ENCODE assay signal across 8 cellular contexts in genomic region chr10:119542357-119542989, GRCh38. TPM values are rescaled to one million over a fixed set of nuclear protein-coding genes. Genes with fewer than 3 reads are reported as not detected.
A peak's percentile ranks its signal among the peaks of the same experiment; 100 is the strongest.
DNase-seq lines count a peak whose midpoint lies in the region; ATAC-seq and TF ChIP-seq lines count a peak whose summit lies in the region.

Gene RGS10 (minus strand): TSS chr10:119542719. CDS start chr10:119542638, 81 bp downstream.

- 0 out of 2 replicates have a peak, but pooled peaks cover 7% of the 10 kb centered on the region for H4K20me1 ChIP-seq in Karpas-422 (ENCODE audit: insufficient read depth, low read depth, low read length)

- DNase-seq in GDM1 (lab: John Stamatoyannopoulos, UW) (peak; percentile 86), Karpas-422 (peak; percentile 96), UCSD-AML1 (lab: John Stamatoyannopoulos, UW; ENCODE audit: unreplicated experiment) (peak; percentile 89), breast epithelium (ENCODE audit: low spot score in 2 of 2) (peak in 1 of 2 donors; percentile 52), kidney epithelial cell (ENCODE audit: low read depth) (no peak), NCI-H1436 treated with DMSO at 0.1 percent for 48 hours (lab: John Stamatoyannopoulos, UW) (no peak)
- peak; percentile 70 to 76 for DNase-seq in stimulated activated CD4-positive, alpha-beta T cell treated with anti-CD3 and anti-CD28 coated beads, Interleukin-1b, Interleukin-23, amount 100 ng/mL, for 1 hour (ENCODE audit: low read depth in 2 of 2)

- no peak for TF ChIP-seq POLR2A in breast epithelium (IDR thresholded peaks at IDR 0.05)

- H3K4me1 ChIP-seq in Karpas-422 (ENCODE audit: low read length) (peaks cover 61% of the 10 kb centered on the region), breast epithelium (no peaks in the 10 kb centered on the region)

- H3K9ac ChIP-seq in Karpas-422 (ENCODE audit: low read length), result peak within 1 kb of the TSS; percentile 78

- intact Hi-C loops in breast epithelium (cut with DNase I; ENCODE audit: low total_unique reads), result no loop called here

- H3K9me3 ChIP-seq in Karpas-422 (ENCODE audit: low read length), result no peaks in the 10 kb centered on the region
- H3K9me3 ChIP-seq in breast epithelium, result no peaks in the 10 kb centered on the region

- H3K4me3 ChIP-seq in Karpas-422 (ENCODE audit: low read length), result peak within 1 kb of the TSS; percentile 79
- peak within 1 kb of the TSS; percentile 75 to 93 (median 76) for H3K4me3 ChIP-seq in breast epithelium
- peak within 1 kb of the TSS; percentile 59 for H3K4me3 ChIP-seq in kidney epithelial cell (ENCODE audit: low read depth, low read length)

- peak within 1 kb of the TSS; percentile 78 for H3K4me2 ChIP-seq in Karpas-422 (ENCODE audit: low read depth, low read length, poor library complexity, severe bottlenecking)

- no peaks in the 10 kb centered on the region for H3K36me3 ChIP-seq in Karpas-422 (ENCODE audit: insufficient read depth, low read length)
- H3K36me3 ChIP-seq in breast epithelium, result no peaks in the 10 kb centered on the region
- H3K36me3 ChIP-seq in kidney epithelial cell (ENCODE audit: control insufficient read depth, insufficient read depth, low read length), result no peaks in the 10 kb centered on the region

- no peaks in the 10 kb centered on the region for H3K9me2 ChIP-seq in Karpas-422 (replicated peaks; ENCODE audit: insufficient read depth, low read length)

- no peaks in the 10 kb centered on the region for H3K27me3 ChIP-seq in Karpas-422 (ENCODE audit: low read length)
- H3K27me3 ChIP-seq in breast epithelium, result no peaks in the 10 kb centered on the region
- no peaks in the 10 kb centered on the region for H3K27me3 ChIP-seq in kidney epithelial cell (ENCODE audit: control insufficient read depth, insufficient read depth, low read length)

- H3K27ac ChIP-seq in Karpas-422 (ENCODE audit: low read length) (peak within 1 kb of the TSS; percentile 43; the same call in 1 of the 2 replicates), breast epithelium (peak within 1 kb of the TSS; percentile 50 to 75)

- no peak for TF ChIP-seq CTCF in breast epithelium (IDR thresholded peaks at IDR 0.05)
- TF ChIP-seq CTCF in kidney epithelial cell (IDR thresholded peaks at IDR 0.05; ENCODE audit: insufficient read depth, low read length, poor library complexity, severe bottlenecking), result no peak

- H2AFZ ChIP-seq in Karpas-422 (ENCODE audit: low read length), result peak within 1 kb of the TSS; percentile 86; the same call in 1 of the 2 replicates

- peak; percentile 71 for ATAC-seq in GM21825 (IDR thresholded peaks at IDR 0.05; ENCODE audit: unreplicated experiment)

- peaks cover 45% of the 10 kb centered on the region for H3K79me2 ChIP-seq in Karpas-422 (ENCODE audit: low read length)

RNA-seq across cellular contexts. Expression of gene RGS10, which starts in this region (rescaled TPM):
- total RNA-seq in Karpas-422 (2014; rRNA removed; shearing (Covaris generic); ENCODE audit: low replicate concordance), result 54.5 and 78.0 TPM in 2 replicates
- total RNA-seq in breast epithelium, result 10 to 100 TPM; 34.0 to 39.2 (median 36.4) TPM
- total RNA-seq in kidney epithelial cell, result 35.1 and 43.7 TPM in 2 replicates

Comparison
In these comparisons a context has a peak if more than half of its experiments do, and no peak if none do; other contexts are left out.
1. DNase-seq: peak in GDM1 (single experiment), Karpas-422 (single experiment), UCSD-AML1 (single experiment) and stimulated activated CD4-positive, alpha-beta T cell treated with anti-CD3 and anti-CD28 coated beads, Interleukin-1b, Interleukin-23, amount 100 ng/mL, for 1 hour (2 of 2); none in kidney epithelial cell (single experiment) and NCI-H1436 treated with DMSO at 0.1 percent for 48 hours (single experiment).
2. Peak in every context shown above with its lines, with median percentiles within 50 percentile points of each other: H3K4me3 ChIP-seq.